8 cellular contexts compared by ENCODE assay signal in the genomic region with DNA sequence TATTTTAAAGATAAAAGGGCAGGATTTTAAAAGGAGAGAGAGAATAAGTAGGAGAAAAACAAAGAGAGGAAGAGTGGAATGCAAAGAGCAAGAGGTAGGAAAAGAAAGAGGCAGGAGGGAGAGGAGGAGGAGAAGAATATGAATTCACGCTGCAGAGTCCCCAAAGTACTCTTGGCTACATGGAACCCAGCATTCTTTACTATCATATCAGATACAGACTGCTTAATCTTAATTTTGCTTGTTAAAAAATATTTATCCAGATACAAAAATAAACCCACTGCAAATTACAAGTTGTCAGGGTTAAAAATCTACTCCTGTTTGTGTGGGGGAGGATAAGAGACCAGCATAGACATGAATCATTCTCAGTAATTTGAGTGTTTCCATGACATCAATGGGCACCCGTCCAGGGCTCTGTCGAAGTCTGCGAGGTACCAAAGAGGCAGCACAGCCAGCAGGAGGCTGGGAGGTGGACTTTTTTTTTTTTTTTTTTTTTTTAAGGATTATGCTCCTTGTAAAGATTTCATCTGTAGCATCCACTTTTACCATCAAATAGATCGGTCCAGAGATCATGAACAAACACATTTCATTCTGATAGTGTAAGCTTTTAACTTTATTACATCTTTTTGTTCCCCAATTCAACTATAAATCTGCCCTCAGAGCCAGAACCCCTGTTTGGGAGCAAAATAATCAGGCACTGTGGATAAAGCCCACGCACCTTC.
DNase-seq lines count a peak whose midpoint lies in the region; ATAC-seq and TF ChIP-seq lines count a peak whose summit lies in the region.

No MANE protein-coding gene starts in this region.

- TF ChIP-seq CTCF in WI38 (IDR thresholded peaks at IDR 0.05; ENCODE audit: low read depth, low read length), result no peak

- ATAC-seq in GM18502 (IDR thresholded peaks at IDR 0.05; ENCODE audit: poor library complexity, unreplicated experiment), result no peak

- H3K4me3 ChIP-seq in WI38 (ENCODE audit: low read depth, low read length), result peak overlapping the region; percentile 37

- DNase-seq in DMS153 treated with DMSO at 0.1 percent for 48 hours (lab: John Stamatoyannopoulos, UW; ENCODE audit: unreplicated experiment) (peak; percentile 88), NCI-H1436 treated with DMSO at 0.1 percent for 48 hours (lab: John Stamatoyannopoulos, UW) (peak; percentile 82), glomerular endothelial cell (ENCODE audit: extremely low read depth, low read depth, low spot score) (peak; percentile 87), pulmonary artery endothelial cell (ENCODE audit: low read depth, low spot score) (peak; percentile 90), MV-4-11 (lab: John Stamatoyannopoulos, UW) (no peak), cortex of kidney (lab: John Stamatoyannopoulos, UW) (no peak)

Comparison
In these comparisons a context has a peak if more than half of its experiments do, and no peak if none do; other contexts are left out.
1. DNase-seq: peak in DMS153 treated with DMSO at 0.1 percent for 48 hours (single experiment), NCI-H1436 treated with DMSO at 0.1 percent for 48 hours (single experiment), glomerular endothelial cell (single experiment) and pulmonary artery endothelial cell (single experiment); none in MV-4-11 (single experiment) and cortex of kidney (single experiment).